11 cellular contexts compared by ENCODE assay signal in genomic region chr5:83510199-83510730, GRCh38. TPM values are rescaled to one million over a fixed set of nuclear protein-coding genes. Genes with fewer than 3 reads are reported as not detected.
DNase-seq lines count a peak whose midpoint lies in the region; ATAC-seq and TF ChIP-seq lines count a peak whose summit lies in the region.
"Had no signal": no experiment of that assay in that cellular context is flagged by ENCODE, and none has a peak within 500 bp of the region (broad histone marks: within the 10 kb centered on the region; RNA-seq: fewer than 3 reads in every experiment).

No MANE protein-coding gene starts in this region.

- no peak overlapping the region for H2AFZ ChIP-seq in OCI-LY7 (ENCODE audit: low read length)

- BruUV-seq in OCI-LY7 (replicated peaks; lab: Mats Ljungman, UMichigan) = no TSS peak

- no peaks in the 10 kb centered on the region for H3K79me2 ChIP-seq in OCI-LY7 (ENCODE audit: insufficient read depth, low read depth, low read length)

- no peaks in the 10 kb centered on the region for H4K20me1 ChIP-seq in OCI-LY7 (ENCODE audit: insufficient read depth, low read length)

- ATAC-seq in GM18858 (IDR thresholded peaks at IDR 0.05; ENCODE audit: unreplicated experiment) = peak; percentile 99
- ATAC-seq in GM21447 (IDR thresholded peaks at IDR 0.05; ENCODE audit: unreplicated experiment) = peak; percentile 84
- ATAC-seq in HG03175 (IDR thresholded peaks at IDR 0.05; ENCODE audit: unreplicated experiment) = peak; percentile 83

- TF ChIP-seq CTCF in fibroblast of mammary gland (conservative IDR thresholded peaks at IDR 0.05; ENCODE audit: control insufficient read depth, insufficient read depth, low read depth, low read length) (no peak), OCI-LY7 (conservative IDR thresholded peaks at IDR 0.05; ENCODE audit: low read length) (no peak)

- no peaks in the 10 kb centered on the region for H3K9me2 ChIP-seq in OCI-LY7 (ENCODE audit: insufficient read depth, low read length)

- DNase-seq in fibroblast of mammary gland (ENCODE audit: low read depth) (peak; percentile 26), NOMO-1 treated with DMSO at 0.1 percent for 48 hours (lab: John Stamatoyannopoulos, UW; ENCODE audit: unreplicated experiment) (no peak), NCI-H82 (lab: John Stamatoyannopoulos, UW) (no peak), OCI-LY7 (ENCODE audit: low spot score) (no peak)
- DNase-seq in activated CD4-positive, alpha-beta T cell treated with anti-CD3 and anti-CD28 coated beads for 48 hours = no peak
- DNase-seq: SIG-M5; stimulated activated CD4-positive, alpha-beta T cell treated with anti-CD3 and anti-CD28 coated beads, Interleukin-1b, Interleukin-23, amount 100 ng/mL, for 48 hours had no signal

- no peaks in the 10 kb centered on the region for H3K36me3 ChIP-seq in OCI-LY7 (ENCODE audit: insufficient read depth, low read length)

- H3K27ac ChIP-seq in OCI-LY7 (ENCODE audit: low read depth, low read length, poor library complexity, severe bottlenecking) = no peak overlapping the region

- no peak overlapping the region for H3K4me3 ChIP-seq in fibroblast of mammary gland (ENCODE audit: control insufficient read depth, low read depth, low read length)
- no peak overlapping the region for H3K4me3 ChIP-seq in OCI-LY7 (ENCODE audit: low read depth, low read length, poor library complexity, severe bottlenecking)

- no peaks in the 10 kb centered on the region for H3K9me3 ChIP-seq in OCI-LY7 (ENCODE audit: low read length)

- POLR2A ChIA-PET in OCI-LY7 (lab: Charles Lee) = no interaction called here

- CTCF ChIA-PET in OCI-LY7 (lab: Charles Lee; ENCODE audit: unreplicated experiment) = no interaction called here

- intact Hi-C loops in OCI-LY7 (cut with micrococcal nuclease; ENCODE audit: unreplicated experiment) = no loop called here

- no peaks in the 10 kb centered on the region for H3K4me1 ChIP-seq in OCI-LY7 (ENCODE audit: insufficient read depth, low read length, poor library complexity, severe bottlenecking)

- no peak overlapping the region for H3K4me2 ChIP-seq in OCI-LY7 (ENCODE audit: low read length)

RNA-seq across cellular contexts. Expression of gene VCAN, which starts 38.7 kb away (rescaled TPM):
- under 0.01 TPM in 1 of 2 replicates, not detected in the other for total RNA-seq in OCI-LY7 (2014; rRNA removed; shearing (Covaris generic))
- not detected in 2 replicates for total RNA-seq in OCI-LY7 (2022)
- total RNA-seq: activated CD8-positive, alpha-beta memory T cell treated with anti-CD3 and anti-CD28 coated beads for 36 hours had no signal
